In the genomic region with DNA sequence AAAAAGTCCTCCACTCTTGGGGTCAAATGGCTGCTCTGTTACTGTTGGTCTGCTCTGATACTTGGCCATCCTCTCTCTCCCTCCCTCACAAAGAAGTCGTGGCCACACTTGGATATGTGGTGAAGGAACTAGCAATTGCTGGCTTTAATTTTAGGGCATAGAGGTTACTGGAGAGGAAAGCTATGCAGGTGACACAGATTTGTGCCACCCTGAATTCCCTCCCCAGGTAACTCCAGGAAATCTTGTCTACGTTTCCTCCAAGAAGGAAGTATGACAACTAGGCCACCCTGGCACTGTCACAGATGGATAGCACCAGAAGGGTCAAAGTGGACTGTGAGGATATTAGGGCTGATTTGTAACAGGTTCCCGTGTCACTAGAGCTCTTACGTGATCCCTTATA, we compare ENCODE assay signal across 21 cellular contexts. TPM values are rescaled to one million over a fixed set of nuclear protein-coding genes. Genes with fewer than 3 reads are reported as not detected.
"Had no signal": no experiment of that assay in that cellular context is flagged by ENCODE, and none has a peak within 500 bp of the region (broad histone marks: within the 10 kb centered on the region; RNA-seq: fewer than 3 reads in every experiment).

No MANE protein-coding gene starts in this region.

- H3K4me1 ChIP-seq: Peyer's patch had no signal

- FAIRE-seq: astrocyte had no signal

- ATAC-seq: activated CD8-positive, alpha-beta memory T cell treated with anti-CD3 and anti-CD28 coated beads, Interleukin-2, amount 10 ng/mL, durations not matched to agents 7 days and 5 days; SK-N-SH treated with all-trans-retinoic acid at 6 μM for 48 hours had no signal

- H3K4me3 ChIP-seq: cardiac muscle cell, Peyer's patch, SJSA1 had no signal

- H3K9me3 ChIP-seq: Peyer's patch had no signal

- H3K27ac Mint-ChIP-seq: activated naive CD4-positive, alpha-beta T cell treated with anti-CD3 and anti-CD28 coated beads, Interleukin-2, amount 10 ng/mL, durations not matched to agents 7 days and 5 days; brain; T-helper 1 cell treated with Interleukin-12 subunit alpha and Interleukin-12 subunit beta and Interleukin-4 antibody, amounts not matched to agents 30 μg/mL and 1 μg/mL, for 36 hours had no signal

- H3K36me3 Mint-ChIP-seq: brain had no signal

- H3K27me3 ChIP-seq: cardiac muscle cell, Peyer's patch had no signal

- H3K27ac ChIP-seq: Peyer's patch, RWPE1, SJSA1 had no signal

- DNase-seq: activated CD4-positive, alpha-beta T cell treated with anti-CD3 and anti-CD28 coated beads for 4 hours; activated CD8-positive, alpha-beta memory T cell treated with anti-CD3 and anti-CD28 coated beads, Interleukin-2, amount 10 ng/mL, durations not matched to agents 7 days and 5 days; activated gamma-delta T cell treated with Interleukin-2 at 50 U/mL for 16 hours; activated naive CD4-positive, alpha-beta T cell treated with anti-CD3 and anti-CD28 coated beads, Interleukin-2, amount 10 ng/mL, durations not matched to agents 7 days and 5 days; activated T-cell treated with anti-CD3 and anti-CD28 coated beads, Interleukin-2, amount 50 U/mL, for 48 hours; amygdala; Kasumi-1; KBM-7; NCI-H146; NCI-H187 treated with DMSO at 0.1 percent for 48 hours; NCI-H2081 treated with DMSO at 0.1 percent for 48 hours; NCI-H524; Peyer's patch; SHP77 had no signal

- H3K36me3 ChIP-seq: cardiac muscle cell, Peyer's patch, SJSA1 had no signal

- H3K4me3 Mint-ChIP-seq: activated CD8-positive, alpha-beta memory T cell treated with anti-CD3 and anti-CD28 coated beads, Interleukin-2, amount 10 ng/mL, durations not matched to agents 7 days and 5 days; activated naive CD4-positive, alpha-beta T cell treated with anti-CD3 and anti-CD28 coated beads, Interleukin-2, amount 10 ng/mL, durations not matched to agents 7 days and 5 days; brain; T-helper 1 cell treated with Interleukin-12 subunit alpha and Interleukin-12 subunit beta and Interleukin-4 antibody, amounts not matched to agents 30 μg/mL and 1 μg/mL, for 36 hours had no signal

- H3K27me3 Mint-ChIP-seq: activated CD8-positive, alpha-beta memory T cell treated with anti-CD3 and anti-CD28 coated beads, Interleukin-2, amount 10 ng/mL, durations not matched to agents 7 days and 5 days had no signal

- H3K9me3 Mint-ChIP-seq: brain; T-helper 1 cell treated with Interleukin-12 subunit alpha and Interleukin-12 subunit beta and Interleukin-4 antibody, amounts not matched to agents 30 μg/mL and 1 μg/mL, for 36 hours had no signal

RNA-seq across cellular contexts. Expression of a gene that starts 36.0 kb away (rescaled TPM):
- total RNA-seq: astrocyte, cardiac muscle cell, SJSA1 had no signal
